In genomic region chr20:41003933-41004294, GRCh38 we compare ENCODE assay signal across 8 cellular contexts. TPM values are rescaled to one million over a fixed set of nuclear protein-coding genes. Genes with fewer than 3 reads are reported as not detected.
DNase-seq lines count a peak whose midpoint lies in the region; ATAC-seq, FAIRE-seq and TF ChIP-seq lines count a peak whose summit lies in the region.
"Not testable (repeated sequence)": the region's sequence is repeated elsewhere in the genome, so short reads cannot be mapped to it uniquely, and the experiment has no call there.

No MANE protein-coding gene starts in this region.

- H3K9me3 ChIP-seq in Loucy (ENCODE audit: insufficient read depth, low read depth, low read length); adipocyte (ENCODE audit: control insufficient read depth, low read length); H1 (ENCODE audit: insufficient read depth in 2 of 2, low read depth in 1 of 2, low read length in 1 of 2); left lung; prostate gland; tibial artery: not testable (repeated sequence)

- not testable (repeated sequence) for H3K23me2 ChIP-seq in H1 (ENCODE audit: low read depth, low read length)

- ATAC-seq in activated CD4-positive, alpha-beta T cell treated with anti-CD3 and anti-CD28 coated beads for 36 hours; left lung: not testable (repeated sequence)

- peak overlapping the region; percentile 97 to 99 (median 99) for H3K27ac Mint-ChIP-seq in CD14-positive monocyte
- peak overlapping the region; percentile 89 for H3K27ac Mint-ChIP-seq in activated CD4-positive, alpha-beta T cell treated with anti-CD3 and anti-CD28 coated beads for 36 hours

- H3K9me2 ChIP-seq in Loucy (replicated peaks; ENCODE audit: low read depth, low read length), result not testable (repeated sequence)

- H3K4me3 Mint-ChIP-seq in CD14-positive monocyte, result peak overlapping the region in 1 of 2 donors; percentile 51
- H3K4me3 Mint-ChIP-seq in activated CD4-positive, alpha-beta T cell treated with anti-CD3 and anti-CD28 coated beads for 36 hours, result peak overlapping the region; percentile 26

- peak overlapping the region; percentile 58 for H3K4me3 ChIP-seq in Loucy (ENCODE audit: low read length, poor library complexity, severe bottlenecking)
- H3K4me3 ChIP-seq in adipocyte (ENCODE audit: low read length), result peak overlapping the region; percentile 62
- H3K4me3 ChIP-seq in H1 (ENCODE audit: extremely low read depth in 1 of 4, insufficient read depth in 2 of 4, low read depth in 3 of 4, low read length in 4 of 4); prostate gland; tibial artery: not testable (repeated sequence)
- peak overlapping the region in 1 of 2 donors; percentile 13 for H3K4me3 ChIP-seq in left lung

- H3F3A ChIP-seq in Loucy (ENCODE audit: low read depth), result not testable (repeated sequence)

- H3K4ac ChIP-seq in H1 (replicated peaks; ENCODE audit: insufficient read length, low read depth, low read length), result not testable (repeated sequence)

- not testable (repeated sequence) for H3K27me3 ChIP-seq in Loucy (ENCODE audit: insufficient read depth, low read length, poor library complexity, severe bottlenecking); adipocyte (replicated peaks; ENCODE audit: control insufficient read depth, insufficient read depth, low read length); H1 (replicated peaks in 1 of 4; ENCODE audit: control insufficient read depth in 3 of 4, extremely low read depth in 1 of 4, insufficient read depth in 3 of 4, low read length in 3 of 4); left lung; prostate gland (replicated peaks; ENCODE audit: insufficient read depth); tibial artery

- not testable (repeated sequence) for H2BK120ac ChIP-seq in H1 (replicated peaks; ENCODE audit: low read depth, low read length)

- not testable (repeated sequence) for H4K5ac ChIP-seq in H1 (ENCODE audit: insufficient read length, low read depth, low read length)

- not testable (repeated sequence) for H3K9ac ChIP-seq in Loucy (ENCODE audit: low read depth, low read length, poor library complexity, severe bottlenecking); adipocyte (ENCODE audit: low read length); H1 (replicated peaks in 1 of 4; ENCODE audit: extremely low read depth in 1 of 4, low read depth in 3 of 4, low read length in 3 of 4)

- not testable (repeated sequence) for H3K18ac ChIP-seq in H1 (ENCODE audit: extremely low read depth, low read length)

- not testable (repeated sequence) for H4K20me1 ChIP-seq in Loucy (ENCODE audit: insufficient read depth, low read length, poor library complexity, severe bottlenecking); H1 (replicated peaks in 1 of 2; ENCODE audit: control insufficient read depth in 1 of 2, insufficient read depth in 2 of 2, low read length in 2 of 2)

- 0 out of 2 replicates have a peak overlapping the region, but pooled peaks have one; percentile 84 for H2BK12ac ChIP-seq in H1 (ENCODE audit: low read depth, low read length)

- H2AK5ac ChIP-seq in H1 (ENCODE audit: low read depth, low read length), result not testable (repeated sequence)

- not testable (repeated sequence) for H2AFZ ChIP-seq in Loucy (ENCODE audit: low read length); H1 (ENCODE audit: low read length)

- H3K36me3 Mint-ChIP-seq in CD14-positive monocyte; activated CD4-positive, alpha-beta T cell treated with anti-CD3 and anti-CD28 coated beads for 36 hours (ENCODE audit: low read depth): not testable (repeated sequence)

- TF ChIP-seq EP300 in H1 (IDR thresholded peaks at IDR 0.05; ENCODE audit: borderline replicate concordance in 1 of 2, low read depth in 2 of 2, low read length in 2 of 2), result not testable (repeated sequence)

- not testable (repeated sequence) for FAIRE-seq in H1 (lab: Jason Lieb, UNC)

- H4K91ac ChIP-seq in H1 (replicated peaks; ENCODE audit: insufficient read length, low read length), result not testable (repeated sequence)

- H3K79me1 ChIP-seq in H1 (ENCODE audit: low read depth, low read length), result not testable (repeated sequence)

- peaks cover 68% of the 10 kb centered on the region for H3K4me1 Mint-ChIP-seq in CD14-positive monocyte
- peaks cover 40% of the 10 kb centered on the region for H3K4me1 Mint-ChIP-seq in activated CD4-positive, alpha-beta T cell treated with anti-CD3 and anti-CD28 coated beads for 36 hours

- H3K27ac ChIP-seq in H1 (ENCODE audit: low read depth, low read length), result not testable (repeated sequence)
- H3K27ac ChIP-seq in left lung (peak overlapping the region; percentile 93 to 95), prostate gland (peak overlapping the region; percentile 64 to 77), tibial artery (peak overlapping the region; percentile 23 to 27)

- H3K27me3 Mint-ChIP-seq in CD14-positive monocyte (ENCODE audit: low read depth in 3 of 3); activated CD4-positive, alpha-beta T cell treated with anti-CD3 and anti-CD28 coated beads for 36 hours: not testable (repeated sequence)

- peak overlapping the region; percentile 60; the same call in 1 of the 2 replicates for H2BK5ac ChIP-seq in H1 (ENCODE audit: low read depth, low read length)

- WGBS in H1 (ENCODE audit: extremely low coverage in 1 of 2, insufficient coverage in 1 of 2, insufficient read length in 1 of 2, insufficient replicate concordance in 2 of 2, low coverage in 1 of 2, low lambda C conversion rate in 2 of 2, missing lambda C conversion rate in 1 of 2), 2 experiments, result 95% methylated on average over 6 of the region's 6 CpGs; no CpG with 5 or more reads in 1 of the 2 experiments
- WGBS in prostate gland, result 85% methylated on average over 6 of the region's 6 CpGs

- H3K23ac ChIP-seq in H1 (ENCODE audit: insufficient read length), result not testable (repeated sequence)

- H3K4me2 ChIP-seq in Loucy (ENCODE audit: low read depth, low read length, poor library complexity, severe bottlenecking), result peak overlapping the region; percentile 50
- H3K4me2 ChIP-seq in H1 (ENCODE audit: insufficient read depth in 1 of 2, low read depth in 2 of 2, low read length in 2 of 2), result peak overlapping the region in 1 of 2 experiments; percentile 5; a peak in 1 of 4 replicates

- H3K14ac ChIP-seq in H1 (ENCODE audit: insufficient read length), result not testable (repeated sequence)

- not testable (repeated sequence) for H3K79me2 ChIP-seq in Loucy (ENCODE audit: insufficient read depth, low read length); H1 (ENCODE audit: control insufficient read depth in 1 of 2, insufficient read depth in 2 of 2, low read length in 2 of 2)

- not testable (repeated sequence) for DNase-seq in CD14-positive monocyte (ENCODE audit: low spot score); activated CD4-positive, alpha-beta T cell treated with anti-CD3 and anti-CD28 coated beads for 36 hours; adipocyte (ENCODE audit: low read depth); H1 (ENCODE audit: low read depth in 1 of 2, low spot score in 2 of 2); left lung; prostate gland (ENCODE audit: low spot score); tibial artery

- H3K4me1 ChIP-seq in Loucy (ENCODE audit: insufficient read depth, low read length, poor library complexity, severe bottlenecking) (peaks cover 21% of the 10 kb centered on the region), adipocyte (ENCODE audit: control insufficient read depth, insufficient read depth, low read length) (peaks cover 45% of the 10 kb centered on the region), H1 (replicated peaks in 1 of 4; ENCODE audit: control insufficient read depth in 3 of 4, insufficient read depth in 4 of 4, low read length in 3 of 4) (peaks cover 0 to 14% (median 3%) of the 10 kb centered on the region in 4 experiments; a peak in 3 of 7 replicates), left lung (peaks cover 35 to 74% of the 10 kb centered on the region in 2 donors), tibial artery (peaks cover 0 to 19% (median 7%) of the 10 kb centered on the region in 4 donors)
- not testable (repeated sequence) for H3K4me1 ChIP-seq in prostate gland (replicated peaks)

- H2BK15ac ChIP-seq in H1 (ENCODE audit: low read length), result not testable (repeated sequence)

- intact Hi-C loops in CD14-positive monocyte (cut with micrococcal nuclease), result loop anchor here (10.0 kb wide), 1 partner anchor 509 kb away; no protein-coding TSS in a partner anchor
- intact Hi-C loops in activated CD4-positive, alpha-beta T cell treated with anti-CD3 and anti-CD28 coated beads for 36 hours (cut with DNase I, micrococcal nuclease), result loop anchor here (1.0 to 5.0 kb wide), 5 partner anchors 24 to 153 kb away; partner anchors contain the start of gene TOP1 (in 2 of the 2)
- intact Hi-C loops in left lung (cut with DNase I); prostate gland (cut with DNase I); tibial artery (cut with DNase I; ENCODE audit: low total_unique reads): not testable (repeated sequence)

- not testable (repeated sequence) for TF ChIP-seq CTCF in CD14-positive monocyte (IDR thresholded peaks at IDR 0.05); Loucy (conservative IDR thresholded peaks at IDR 0.05; ENCODE audit: low read length); H1 (IDR thresholded peaks at IDR 0.05; ENCODE audit: control extremely low read depth in 1 of 3, insufficient read depth in 1 of 3, low read depth in 1 of 3, low read length in 3 of 3); left lung (IDR thresholded peaks at IDR 0.05); prostate gland (IDR thresholded peaks at IDR 0.05); tibial artery (IDR thresholded peaks at IDR 0.05)

- TF ChIP-seq POLR2A in H1 (IDR thresholded peaks at IDR 0.05; ENCODE audit: control extremely low read depth in 1 of 2, low read depth in 2 of 2, low read length in 2 of 2); prostate gland (IDR thresholded peaks at IDR 0.05): not testable (repeated sequence)

- not testable (repeated sequence) for TF ChIP-seq RAD21 in H1 (IDR thresholded peaks at IDR 0.05 in 1 of 2, conservative IDR thresholded peaks at IDR 0.05 in 1 of 2; ENCODE audit: low read depth in 2 of 2, low read length in 2 of 2)

- not testable (repeated sequence) for H3K36me3 ChIP-seq in Loucy (ENCODE audit: insufficient read depth, low read length); adipocyte (ENCODE audit: control insufficient read depth, insufficient read depth, low read length, severe bottlenecking); H1 (ENCODE audit: control insufficient read depth in 2 of 4, insufficient read depth in 4 of 4, low read length in 3 of 4); left lung; prostate gland; tibial artery

- POLR2A ChIA-PET in activated CD4-positive, alpha-beta T cell treated with anti-CD3 and anti-CD28 coated beads for 36 hours (lab: Charles Lee); H1 (lab: Charles Lee; ENCODE audit: partially characterized antibody): not testable (repeated sequence)

- not testable (repeated sequence) for H2BK20ac ChIP-seq in H1 (ENCODE audit: low read length)

- CTCF ChIA-PET in activated CD4-positive, alpha-beta T cell treated with anti-CD3 and anti-CD28 coated beads for 36 hours (lab: Charles Lee), result not testable (repeated sequence)
- CTCF ChIA-PET in H1 (lab: Charles Lee; ENCODE audit: partially characterized antibody), result interaction anchor here (0.7 kb wide), 1 partner anchor 1215 kb away, joined by 3 read pairs; no protein-coding TSS in a partner anchor

- H4K8ac ChIP-seq in H1 (ENCODE audit: extremely low read depth, insufficient read depth, low read length), result not testable (repeated sequence)

- H3K56ac ChIP-seq in H1 (replicated peaks; ENCODE audit: insufficient read length, low read depth, low read length), result not testable (repeated sequence)

- not testable (repeated sequence) for H3K9me3 Mint-ChIP-seq in CD14-positive monocyte; activated CD4-positive, alpha-beta T cell treated with anti-CD3 and anti-CD28 coated beads for 36 hours (ENCODE audit: low read depth)

RNA-seq across cellular contexts. Expression of gene TOP1, which starts 24.7 kb away (rescaled TPM):
- polyA plus RNA-seq in CD14-positive monocyte (10 to 100 TPM in 1 of 2 donors, 1 to 10 TPM in 1; 6.9 to 11.5 TPM), H1 (2011; rRNA removed) (5.9 and 7.4 TPM in 2 replicates)
- total RNA-seq in activated CD4-positive, alpha-beta T cell treated with anti-CD3 and anti-CD28 coated beads for 36 hours, result 100 to 1,000 TPM; 111 to 124 TPM
- 108 and 114 TPM in 2 replicates for total RNA-seq in H1 (2021; fragmentation: NEBNext Ultra II Directional; extraction: Animal tissue kit (Norgen Biotek cat#: 25700))
- 15.2 TPM for polyA plus RNA-seq in H1 (2011; cell fraction: cytosol; rRNA removed)
- 9.0 TPM for polyA plus RNA-seq in H1 (2011; cell fraction: nucleus; rRNA removed)
- 56.8 to 90.7 TPM (median 64.1 TPM) in 4 replicates for polyA plus RNA-seq in H1 (2012, experiment 1 of 2)
- polyA plus RNA-seq in H1 (2012, experiment 2 of 2), result 7.1 TPM
- 112 TPM for polyA plus RNA-seq in H1 (2013, experiment 1 of 2)
- 105 TPM for polyA plus RNA-seq in H1 (2013, experiment 2 of 2)
- 9.0 and 13.1 TPM in 2 replicates for polyA minus RNA-seq in H1 (2011; rRNA and poly(A)+ RNA removed)
- 28.2 TPM for polyA minus RNA-seq in H1 (2011; cell fraction: cytosol; rRNA and poly(A)+ RNA removed)
- polyA minus RNA-seq in H1 (2011; cell fraction: nucleus; rRNA and poly(A)+ RNA removed), result 24.8 TPM
- total RNA-seq in left lung (10 to 100 TPM; 68.0 to 69.5 TPM), prostate gland (10 to 100 TPM; 32.3 to 36.9 TPM)
